In the genomic region with DNA sequence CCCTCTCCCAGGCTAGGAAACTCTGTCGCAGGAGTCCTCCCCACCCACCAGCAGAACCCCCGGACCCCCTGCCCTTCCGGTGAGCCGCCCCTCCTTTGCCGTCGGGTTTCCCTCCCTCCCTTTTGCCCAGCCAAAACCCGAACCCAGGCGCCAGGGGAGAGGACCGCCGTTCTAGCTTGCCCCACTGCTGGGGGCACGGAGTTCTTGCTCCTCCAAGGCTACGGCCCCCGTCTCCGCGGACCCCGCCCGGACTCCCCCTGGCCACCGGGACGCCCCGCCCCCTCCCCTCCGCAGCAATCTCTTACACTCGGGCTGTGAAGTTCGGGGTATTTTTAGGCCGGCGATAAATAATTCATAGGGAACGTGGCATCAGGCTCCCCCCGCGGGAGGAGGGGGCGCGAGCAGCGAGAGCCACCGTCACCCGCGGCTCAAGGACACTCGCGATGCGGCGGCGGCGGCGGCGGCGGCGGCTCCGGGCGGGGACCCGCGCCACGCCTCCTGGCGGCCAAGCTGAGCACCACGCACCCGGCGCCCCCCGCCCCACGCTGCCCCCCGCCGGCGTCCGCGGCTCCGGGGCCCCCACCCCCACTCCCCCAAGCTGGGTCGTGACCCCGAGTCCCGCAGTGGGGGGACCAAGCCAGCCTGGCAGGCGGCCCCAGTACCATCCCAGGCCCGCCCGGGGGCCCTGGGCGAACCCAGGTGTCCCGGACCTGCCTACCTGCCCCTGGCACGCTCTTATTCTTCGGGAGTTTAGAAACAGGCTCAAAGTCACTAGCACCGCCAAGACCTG, we compare ENCODE assay signal across 8 cellular contexts. TPM values are rescaled to one million over a fixed set of nuclear protein-coding genes. Genes with fewer than 3 reads are reported as not detected.
DNase-seq lines count a peak whose midpoint lies in the region; ATAC-seq and TF ChIP-seq lines count a peak whose summit lies in the region.

Gene GRIN2C (minus strand): TSS at position 447 of the 790 bp plus-strand sequence. CDS start 4,793 bp downstream, outside the sequence.

- H3K27ac ChIP-seq in layer of hippocampus (ENCODE audit: low read depth, low read length) (peak within 1 kb of the TSS; percentile 71), vagina (no peak within 1 kb of the TSS)

- intact Hi-C loops in vagina (cut with DNase I) = loop anchor here (5.0 kb wide), 1 partner anchor 67 kb away; no protein-coding TSS in a partner anchor

- H3K4me1 Mint-ChIP-seq in HFFc6 (ENCODE audit: low read depth) = peaks cover 5% of the 10 kb centered on the region

- no peak for TF ChIP-seq POLR2A in vagina (IDR thresholded peaks at IDR 0.05)

- DNase-seq in 8988T (peak; percentile 87), HFFc6 (no peak), vagina (ENCODE audit: extremely low spot score in 2 of 2) (no peak), COR-L47 (lab: John Stamatoyannopoulos, UW) (no peak), NCI-H446 treated with DMSO at 0.1 percent for 48 hours (lab: John Stamatoyannopoulos, UW) (no peak)
- DNase-seq in activated naive CD4-positive, alpha-beta T cell treated with Interleukin-2 at 50 U/mL for 16 hours = peak; percentile 31

- H3K27me3 ChIP-seq in layer of hippocampus (ENCODE audit: control insufficient read depth, insufficient read depth, low read length) (peaks cover 26% of the 10 kb centered on the region), vagina (peaks cover 17% of the 10 kb centered on the region)

- no peak for ATAC-seq in GM21717 (IDR thresholded peaks at IDR 0.05; ENCODE audit: unreplicated experiment)

- H3K27ac Mint-ChIP-seq in HFFc6 = no peak within 1 kb of the TSS

- H3K27me3 Mint-ChIP-seq in HFFc6 (ENCODE audit: insufficient read depth) = peaks cover 56% of the 10 kb centered on the region

- H3K9me3 Mint-ChIP-seq in HFFc6 = no peaks in the 10 kb centered on the region

- H3K9me3 ChIP-seq in vagina = no peaks in the 10 kb centered on the region

- H3K4me1 ChIP-seq in vagina = peaks cover 25% of the 10 kb centered on the region

- peak within 1 kb of the TSS; percentile 21 to 39 for H3K4me3 ChIP-seq in vagina

- H3K4me3 Mint-ChIP-seq in HFFc6 = no peak within 1 kb of the TSS

- no peaks in the 10 kb centered on the region for H3K36me3 ChIP-seq in vagina

- peak; percentile 68 for TF ChIP-seq CTCF in HFFc6 (IDR thresholded peaks at IDR 0.05)
- TF ChIP-seq CTCF in vagina (IDR thresholded peaks at IDR 0.05) = no peak

- peaks cover 8% of the 10 kb centered on the region for H3K36me3 Mint-ChIP-seq in HFFc6 (ENCODE audit: low read depth)

RNA-seq across cellular contexts. Expression of gene GRIN2C, which starts in this region (rescaled TPM):
- under 1 TPM in 2 of 6 experiments, not detected in 4; 0.05 to 0.07 TPM for total RNA-seq in HFFc6 (2021; fragmentation: NEBNext Ultra II Directional; extraction: Animal tissue kit (Norgen Biotek cat#: 25700))
- total RNA-seq in vagina = not detected

Comparison
In these comparisons a context has a peak if more than half of its experiments do, and no peak if none do; other contexts are left out.
1. DNase-seq: peak in 8988T (single experiment) and activated naive CD4-positive, alpha-beta T cell treated with Interleukin-2 at 50 U/mL for 16 hours (single experiment); none in HFFc6 (single experiment), vagina (0 of 2), COR-L47 (single experiment) and NCI-H446 treated with DMSO at 0.1 percent for 48 hours (single experiment).